Comparison of ENCODE assay signal across 1 cellular context in genomic region chr10:110501142-110501937, GRCh38.
TF ChIP-seq lines count a peak whose summit lies in the region.

No MANE protein-coding gene starts in this region.

TF ChIP-seq in HEK293, 187 proteins besides CTCF, POLR2A, EP300 and RAD21 (continued from another document and continues in another):
- TF ChIP-seq ZEB2 (tag by site-specific recombination; IDR thresholded peaks at IDR 0.05) (peak; percentile 81), SCRT2 (tag by site-specific recombination; IDR thresholded peaks at IDR 0.05) (peak; percentile 78; the same call in 1 of the 2 replicates), ZNF501 (tag by site-specific recombination; IDR thresholded peaks at IDR 0.05) (no peak), ZNF645 (tag by site-specific recombination; IDR thresholded peaks at IDR 0.05) (no peak), ZNF2 (tag by site-specific recombination; IDR thresholded peaks at IDR 0.05) (peak; percentile 83), KLF17 (tag by site-specific recombination; IDR thresholded peaks at IDR 0.05) (peak; percentile 74; the same call in 1 of the 2 replicates), ZFP41 (tag by site-specific recombination; IDR thresholded peaks at IDR 0.05; ENCODE audit: borderline replicate concordance) (no peak), ZNF423 (tag by site-specific recombination; IDR thresholded peaks at IDR 0.05) (no peak), GFI1B (tag by site-specific recombination; IDR thresholded peaks at IDR 0.05) (no peak), IKZF3 (tag by site-specific recombination; IDR thresholded peaks at IDR 0.05) (peak; percentile 91), ZNF211 (tag by site-specific recombination; IDR thresholded peaks at IDR 0.05; ENCODE audit: low read depth) (no peak), ZNF548 (tag by site-specific recombination; IDR thresholded peaks at IDR 0.05) (no peak), ZNF426 (tag by site-specific recombination; IDR thresholded peaks at IDR 0.05) (no peak), ZNF580 (tag by site-specific recombination; IDR thresholded peaks at IDR 0.05) (0 out of 2 replicates have a peak, but pooled peaks have one; percentile 14), ZNF473 (tag by site-specific recombination; IDR thresholded peaks at IDR 0.05) (no peak), BCL6B (tag by site-specific recombination; IDR thresholded peaks at IDR 0.05) (peak; percentile 89), ZBTB26 (tag by site-specific recombination; optimal IDR thresholded peaks at IDR 0.05) (peak; percentile 26), YY1 (tag by site-specific recombination; IDR thresholded peaks at IDR 0.05) (no peak), ZNF174 (tag by site-specific recombination; IDR thresholded peaks at IDR 0.05) (no peak), ZNF354C (tag by site-specific recombination; IDR thresholded peaks at IDR 0.05; ENCODE audit: borderline replicate concordance, low read depth) (no peak), ZNF311 (tag by site-specific recombination; IDR thresholded peaks at IDR 0.05; ENCODE audit: borderline replicate concordance) (no peak), ZNF518A (tag by site-specific recombination; conservative IDR thresholded peaks at IDR 0.05; ENCODE audit: low read depth) (no peak), WT1 (tag by site-specific recombination; IDR thresholded peaks at IDR 0.05) (peak; percentile 59), ZNF530 (tag by site-specific recombination; IDR thresholded peaks at IDR 0.05; ENCODE audit: low read depth) (no peak; the same call in 1 of the 2 replicates), ZBTB1 (tag by site-specific recombination; IDR thresholded peaks at IDR 0.05) (no peak), PRDM2 (tag by site-specific recombination; IDR thresholded peaks at IDR 0.05; ENCODE audit: borderline replicate concordance) (no peak), ZNF843 (tag by site-specific recombination; IDR thresholded peaks at IDR 0.05) (peak; percentile 53; the same call in 1 of the 2 replicates), ZNF600 (tag by site-specific recombination; IDR thresholded peaks at IDR 0.05) (peak; percentile 79), ZNF777 (tag by site-specific recombination; IDR thresholded peaks at IDR 0.05; ENCODE audit: borderline replicate concordance) (no peak), ZBTB20 (tag by site-specific recombination; IDR thresholded peaks at IDR 0.05) (peak; percentile 54; the same call in 1 of the 2 replicates), AEBP2 (tag by site-specific recombination; IDR thresholded peaks at IDR 0.05; ENCODE audit: borderline replicate concordance) (no peak), ZNF433 (tag by site-specific recombination; IDR thresholded peaks at IDR 0.05; ENCODE audit: low read depth) (no peak), SETDB1 (IDR thresholded peaks at IDR 0.05; ENCODE audit: insufficient read length, low read length) (no peak), ZFP3 (tag by site-specific recombination; IDR thresholded peaks at IDR 0.05; ENCODE audit: low read depth) (no peak), ZNF621 (tag by site-specific recombination; IDR thresholded peaks at IDR 0.05) (no peak), MEIS1 (CRISPR knock-in tag; IDR thresholded peaks at IDR 0.05; ENCODE audit: borderline replicate concordance) (no peak), HOXA7 (CRISPR knock-in tag; IDR thresholded peaks at IDR 0.05; ENCODE audit: borderline replicate concordance) (no peak), ZNF146 (tag by site-specific recombination; IDR thresholded peaks at IDR 0.05) (no peak), ZBTB17 (tag by site-specific recombination; IDR thresholded peaks at IDR 0.05) (peak; percentile 87), ZNF274 (IDR thresholded peaks at IDR 0.05; ENCODE audit: low read length) (no peak), ZNF274 (tag by site-specific recombination; IDR thresholded peaks at IDR 0.05; ENCODE audit: borderline replicate concordance) (no peak), PBX3 (CRISPR knock-in tag; IDR thresholded peaks at IDR 0.05) (no peak), ZNF19 (tag by site-specific recombination; IDR thresholded peaks at IDR 0.05; ENCODE audit: low read depth) (no peak)
